In genomic region chr1:156598731-156599432, GRCh38 we compare ENCODE assay signal across 20 cellular contexts. TPM values are rescaled to one million over a fixed set of nuclear protein-coding genes. Genes with fewer than 3 reads are reported as not detected.
DNase-seq lines count a peak whose midpoint lies in the region; ATAC-seq and TF ChIP-seq lines count a peak whose summit lies in the region.
"Had no signal": no experiment of that assay in that cellular context is flagged by ENCODE, and none has a peak within 500 bp of the region (broad histone marks: within the 10 kb centered on the region; RNA-seq: fewer than 3 reads in every experiment).

No MANE protein-coding gene starts in this region.

- no peak overlapping the region for H2AFZ ChIP-seq in OCI-LY7 (ENCODE audit: low read length)
- H2AFZ ChIP-seq: GM23248 had no signal

- no peak overlapping the region for H3K4me3 Mint-ChIP-seq in activated CD8-positive, alpha-beta memory T cell treated with anti-CD3 and anti-CD28 coated beads, Interleukin-2, amount 10 ng/mL, durations not matched to agents 7 days and 5 days
- peak overlapping the region in 2 of 3 experiments; percentile 24 to 27 for H3K4me3 Mint-ChIP-seq in nephron

- CTCF ChIA-PET in activated CD8-positive, alpha-beta memory T cell treated with anti-CD3 and anti-CD28 coated beads, Interleukin-2, amount 10 ng/mL, durations not matched to agents 7 days and 5 days (lab: Charles Lee): interaction anchor here (0.5 to 4.4 kb wide), 10 partner anchors 10 to 213 kb away, joined by 3 to 23 read pairs (median 5); partner anchors contain the start of genes MEF2D and TTC24
- CTCF ChIA-PET in OCI-LY7 (lab: Charles Lee; ENCODE audit: unreplicated experiment): interaction anchor here (0.5 to 0.6 kb wide), 2 partner anchors 10 to 25 kb away, joined by 3 read pairs; no protein-coding TSS in a partner anchor

- TF ChIP-seq CTCF in OCI-LY7 (conservative IDR thresholded peaks at IDR 0.05; ENCODE audit: low read length) (no peak), nephron (IDR thresholded peaks at IDR 0.05; ENCODE audit: unreplicated experiment in 3 of 3) (no peak)

- ATAC-seq in activated CD8-positive, alpha-beta memory T cell treated with anti-CD3 and anti-CD28 coated beads, Interleukin-2, amount 10 ng/mL, durations not matched to agents 7 days and 5 days: no peak
- ATAC-seq in HG03196 (IDR thresholded peaks at IDR 0.05; ENCODE audit: unreplicated experiment): no peak
- ATAC-seq: gastrocnemius medialis, left lobe of liver, mucosa of descending colon, pancreas had no signal

- no peak for DNase-seq in activated CD8-positive, alpha-beta memory T cell treated with anti-CD3 and anti-CD28 coated beads, Interleukin-2, amount 10 ng/mL, durations not matched to agents 7 days and 5 days
- DNase-seq in activated CD8-positive, alpha-beta memory T cell treated with anti-CD3 and anti-CD28 coated beads, Interleukin-2, amount 50 U/mL, for 4 hours: no peak
- DNase-seq in OCI-LY7 (ENCODE audit: low spot score): no peak
- no peak for DNase-seq in effector CD4-positive, alpha-beta T cell
- DNase-seq: activated CD4-positive, CD25-positive, alpha-beta regulatory T cell; amniotic stem cell; cerebellar nuclear complex; COR-L47; gastrocnemius medialis; mucosa of descending colon; stimulated activated CD4-positive, alpha-beta T cell treated with anti-CD3 and anti-CD28 coated beads, Interleukin-4, amount 100 ng/mL, for 4 hours; T-helper 1 cell had no signal

- H3K4me2 ChIP-seq in OCI-LY7 (ENCODE audit: low read length): peak overlapping the region; percentile 91

- intact Hi-C loops in OCI-LY7 (cut with micrococcal nuclease; ENCODE audit: unreplicated experiment): no loop called here

- H3K27ac Mint-ChIP-seq in activated CD8-positive, alpha-beta memory T cell treated with anti-CD3 and anti-CD28 coated beads, Interleukin-2, amount 10 ng/mL, durations not matched to agents 7 days and 5 days: peak overlapping the region; percentile 33
- no peak overlapping the region for H3K27ac Mint-ChIP-seq in nephron

- no peaks in the 10 kb centered on the region for H4K20me1 ChIP-seq in OCI-LY7 (ENCODE audit: insufficient read depth, low read length)

- H3K9me3 Mint-ChIP-seq in activated CD8-positive, alpha-beta memory T cell treated with anti-CD3 and anti-CD28 coated beads, Interleukin-2, amount 10 ng/mL, durations not matched to agents 7 days and 5 days (ENCODE audit: low read depth): no peaks in the 10 kb centered on the region
- H3K9me3 Mint-ChIP-seq in nephron: no peaks in the 10 kb centered on the region

- no peaks in the 10 kb centered on the region for H3K9me2 ChIP-seq in OCI-LY7 (ENCODE audit: insufficient read depth, low read length)

- H3K4me1 Mint-ChIP-seq in activated CD8-positive, alpha-beta memory T cell treated with anti-CD3 and anti-CD28 coated beads, Interleukin-2, amount 10 ng/mL, durations not matched to agents 7 days and 5 days: peaks cover 43% of the 10 kb centered on the region
- peaks cover 10% of the 10 kb centered on the region for H3K4me1 Mint-ChIP-seq in nephron

- no TSS peak for BruUV-seq in OCI-LY7 (replicated peaks; lab: Mats Ljungman, UMichigan)

- POLR2A ChIA-PET in OCI-LY7 (lab: Charles Lee): interaction anchor here (0.5 to 4.7 kb wide), 4 partner anchors 7 to 213 kb away, joined by 3 to 27 read pairs (median 4); partner anchors contain the start of genes MEF2D and NAXE

- H3K27me3 Mint-ChIP-seq in activated CD8-positive, alpha-beta memory T cell treated with anti-CD3 and anti-CD28 coated beads, Interleukin-2, amount 10 ng/mL, durations not matched to agents 7 days and 5 days: no peaks in the 10 kb centered on the region
- no peaks in the 10 kb centered on the region for H3K27me3 Mint-ChIP-seq in nephron (ENCODE audit: low read depth)

- no peak overlapping the region for H3K4me3 ChIP-seq in OCI-LY7 (ENCODE audit: low read depth, low read length, poor library complexity, severe bottlenecking)
- H3K4me3 ChIP-seq: gastrocnemius medialis, GM23248, mucosa of descending colon, pancreas had no signal

- H3K36me3 Mint-ChIP-seq in activated CD8-positive, alpha-beta memory T cell treated with anti-CD3 and anti-CD28 coated beads, Interleukin-2, amount 10 ng/mL, durations not matched to agents 7 days and 5 days: peaks cover 25% of the 10 kb centered on the region
- H3K36me3 Mint-ChIP-seq in nephron (ENCODE audit: low read depth): peaks cover 30% of the 10 kb centered on the region

- H3K27ac ChIP-seq in OCI-LY7 (ENCODE audit: low read depth, low read length, poor library complexity, severe bottlenecking): no peak overlapping the region
- H3K27ac ChIP-seq: gastrocnemius medialis, GM23248, pancreas had no signal

- no peaks in the 10 kb centered on the region for H3K9me3 ChIP-seq in OCI-LY7 (ENCODE audit: low read length)
- H3K9me3 ChIP-seq: gastrocnemius medialis, mucosa of descending colon, pancreas had no signal

- peaks cover 40% of the 10 kb centered on the region for H3K79me2 ChIP-seq in OCI-LY7 (ENCODE audit: insufficient read depth, low read depth, low read length)

- H3K36me3 ChIP-seq in OCI-LY7 (ENCODE audit: insufficient read depth, low read length): peaks cover 59% of the 10 kb centered on the region

- H3K4me1 ChIP-seq in OCI-LY7 (ENCODE audit: insufficient read depth, low read length, poor library complexity, severe bottlenecking): peaks cover 26% of the 10 kb centered on the region

RNA-seq across cellular contexts. Expression of gene GPATCH4, which starts 2.4 kb away (rescaled TPM):
- 10 to 100 TPM; 40.5 to 50.9 TPM for total RNA-seq in activated CD8-positive, alpha-beta memory T cell treated with anti-CD3 and anti-CD28 coated beads, Interleukin-2, amount 10 ng/mL, durations not matched to agents 7 days and 5 days
- total RNA-seq in OCI-LY7 (2014; rRNA removed; shearing (Covaris generic)): 33.3 and 40.9 TPM in 2 replicates
- 38.5 and 51.6 TPM in 2 replicates for total RNA-seq in OCI-LY7 (2022)

RNA-seq across cellular contexts. Expression of gene NAXE, which starts 7.3 kb away (rescaled TPM):
- total RNA-seq in activated CD8-positive, alpha-beta memory T cell treated with anti-CD3 and anti-CD28 coated beads, Interleukin-2, amount 10 ng/mL, durations not matched to agents 7 days and 5 days: 10 to 100 TPM; 62.7 to 66.6 TPM
- 71.6 and 81.5 TPM in 2 replicates for total RNA-seq in OCI-LY7 (2014; rRNA removed; shearing (Covaris generic))
- 56.1 and 61.1 TPM in 2 replicates for total RNA-seq in OCI-LY7 (2022)

RNA-seq across cellular contexts. Expression of gene TTC24, which starts 19.4 kb away (rescaled TPM):
- 10 to 100 TPM; 12.6 to 16.9 TPM for total RNA-seq in activated CD8-positive, alpha-beta memory T cell treated with anti-CD3 and anti-CD28 coated beads, Interleukin-2, amount 10 ng/mL, durations not matched to agents 7 days and 5 days
- total RNA-seq in OCI-LY7 (2014; rRNA removed; shearing (Covaris generic)): 2.8 and 3.6 TPM in 2 replicates
- total RNA-seq in OCI-LY7 (2022): 11.9 and 12.4 TPM in 2 replicates
- total RNA-seq: GM23248, left lobe of liver, pancreas, RPMI7951, skeletal muscle tissue, ureter had no signal

RNA-seq across cellular contexts. Expression of gene HAPLN2, which starts 20.3 kb away (rescaled TPM):
- not detected for total RNA-seq in activated CD8-positive, alpha-beta memory T cell treated with anti-CD3 and anti-CD28 coated beads, Interleukin-2, amount 10 ng/mL, durations not matched to agents 7 days and 5 days
- 0.41 and 0.62 TPM in 2 replicates for total RNA-seq in OCI-LY7 (2014; rRNA removed; shearing (Covaris generic))
- total RNA-seq in OCI-LY7 (2022): 1.1 and 1.4 TPM in 2 replicates
- total RNA-seq: GM23248, left lobe of liver, pancreas, RPMI7951 had no signal

RNA-seq across cellular contexts. Expression of gene IQGAP3, which starts 26.5 kb away (rescaled TPM):
- 10 to 100 TPM; 24.3 to 31.3 TPM for total RNA-seq in activated CD8-positive, alpha-beta memory T cell treated with anti-CD3 and anti-CD28 coated beads, Interleukin-2, amount 10 ng/mL, durations not matched to agents 7 days and 5 days
- total RNA-seq in OCI-LY7 (2014; rRNA removed; shearing (Covaris generic)): 22.4 and 26.1 TPM in 2 replicates
- total RNA-seq in OCI-LY7 (2022): 28.7 and 37.1 TPM in 2 replicates
